8 cellular contexts compared by ENCODE assay signal in genomic region chrX:53422091-53422914, GRCh38. TPM values are rescaled to one million over a fixed set of nuclear protein-coding genes. Genes with fewer than 3 reads are reported as not detected.
DNase-seq lines count a peak whose midpoint lies in the region; ATAC-seq and TF ChIP-seq lines count a peak whose summit lies in the region.

Gene RIBC1, plus strand, starts transcription at chrX:53422873. Its CDS starts 3,404 bp downstream, at chrX:53426277.
Gene SMC1A, minus strand, starts transcription at chrX:53422654. Its CDS starts 54 bp downstream, at chrX:53422600.

- peak; percentile 89 for ATAC-seq in HG03457 (IDR thresholded peaks at IDR 0.05; ENCODE audit: unreplicated experiment)

- peak within 1 kb of the TSS; percentile 81 for H3K27ac ChIP-seq in cingulate gyrus (ENCODE audit: low read depth, low read length)

- DNase-seq in BJ (ENCODE audit: low read depth) (peak; percentile 84), GM19240 (ENCODE audit: insufficient read length, low spot score) (peak; percentile 96), NCI-H524 (lab: John Stamatoyannopoulos, UW) (peak; percentile 96 to 99), kidney epithelial cell (ENCODE audit: low read depth) (peak; percentile 98)
- DNase-seq in activated CD4-positive, alpha-beta T cell treated with anti-CD3 and anti-CD28 coated beads for 4 hours = peak; percentile 94 to 99
- peak; percentile 96 for DNase-seq in stimulated activated CD4-positive, alpha-beta T cell treated with anti-CD3 and anti-CD28 coated beads, Interleukin-15, amount 100 ng/mL, for 24 hours

- no peak for TF ChIP-seq CTCF in BJ (IDR thresholded peaks at IDR 0.05; ENCODE audit: insufficient read depth, low read depth, low read length)
- no peak for TF ChIP-seq CTCF in kidney epithelial cell (IDR thresholded peaks at IDR 0.05; ENCODE audit: insufficient read depth, low read length, poor library complexity, severe bottlenecking)

- CTCF ChIA-PET in BJ (lab: Yijun Ruan, JAX) = interaction anchor here (1.3 to 1.5 kb wide), 2 partner anchors 60 to 109 kb away, joined by 3 read pairs; no protein-coding TSS in a partner anchor

- no peaks in the 10 kb centered on the region for H3K36me3 ChIP-seq in BJ (ENCODE audit: control insufficient read depth, insufficient read depth, low read length)
- no peaks in the 10 kb centered on the region for H3K36me3 ChIP-seq in kidney epithelial cell (ENCODE audit: control insufficient read depth, insufficient read depth, low read length)

- H3K27me3 ChIP-seq in BJ (ENCODE audit: control insufficient read depth, insufficient read depth, low read length) (no peaks in the 10 kb centered on the region), kidney epithelial cell (ENCODE audit: control insufficient read depth, insufficient read depth, low read length) (no peaks in the 10 kb centered on the region)

- POLR2A ChIA-PET in BJ (lab: Charles Lee) = no interaction called here

- H3K4me3 ChIP-seq in BJ (ENCODE audit: low read depth, low read length) (peak within 1 kb of the TSS; percentile 65), kidney epithelial cell (ENCODE audit: low read depth, low read length) (peak within 1 kb of the TSS; percentile 96)

RNA-seq across cellular contexts. Expression of gene RIBC1, which starts in this region (rescaled TPM):
- 0.09 TPM in 1 of 2 replicates, not detected in the other for polyA plus RNA-seq in BJ (2011; rRNA removed)
- not detected in 2 replicates for polyA minus RNA-seq in BJ (2011; rRNA and poly(A)+ RNA removed)
- total RNA-seq in kidney epithelial cell = 0.38 and 0.41 TPM in 2 replicates

RNA-seq across cellular contexts. Expression of gene SMC1A, which starts in this region (rescaled TPM):
- polyA plus RNA-seq in BJ (2011; rRNA removed) = 18.7 and 22.4 TPM in 2 replicates
- 16.9 and 21.0 TPM in 2 replicates for polyA minus RNA-seq in BJ (2011; rRNA and poly(A)+ RNA removed)
- total RNA-seq in kidney epithelial cell = 18.8 and 30.4 TPM in 2 replicates

Comparison
In these comparisons a context has a peak if more than half of its experiments do, and no peak if none do; other contexts are left out.
1. Peak in every context shown above with its lines: DNase-seq, ATAC-seq, H3K4me3 ChIP-seq and H3K27ac ChIP-seq.